In the genomic region with DNA sequence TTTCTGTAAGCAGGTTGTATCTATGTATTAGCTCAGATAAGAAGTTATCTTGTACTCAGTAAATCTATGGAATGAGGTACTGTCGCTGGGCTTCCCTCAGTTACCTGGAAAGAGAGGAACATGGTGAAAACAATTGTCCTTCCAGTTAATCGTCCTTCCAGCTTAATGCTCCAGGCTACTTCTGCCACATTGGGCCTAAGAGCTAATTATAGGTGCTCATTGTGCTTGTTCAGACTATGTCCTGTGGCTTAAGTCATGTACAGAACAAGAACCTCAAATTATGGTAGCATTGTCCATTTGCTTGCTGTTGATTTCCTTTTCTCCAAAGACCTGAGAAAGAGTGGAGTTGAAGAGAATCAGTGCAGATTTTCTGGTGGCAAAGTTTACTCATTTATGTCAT, we compare ENCODE assay signal across 26 cellular contexts.
"Had no signal": no experiment of that assay in that cellular context is flagged by ENCODE, and none has a peak within 500 bp of the region (broad histone marks: within the 10 kb centered on the region; RNA-seq: fewer than 3 reads in every experiment).

No MANE protein-coding gene starts in this region.

- H3K27ac ChIP-seq: colonic mucosa, epithelial cell of prostate, esophagus squamous epithelium, gastrocnemius medialis, left ventricle myocardium inferior, lower lobe of right lung had no signal

- H3K27me3 Mint-ChIP-seq: dendritic cell treated with granulocyte-macrophage colony-stimulating factor and Interleukin-4, amounts not matched to agents 40 ng/mL and 50 ng/mL, for 4 days; effector memory CD8-positive, alpha-beta T cell; memory B cell; naive thymus-derived CD4-positive, alpha-beta T cell had no signal

- H3K9me3 ChIP-seq: colonic mucosa, esophagus squamous epithelium, gastrocnemius medialis, left ventricle myocardium inferior, lower lobe of right lung had no signal

- H3K9me3 Mint-ChIP-seq: dendritic cell treated with granulocyte-macrophage colony-stimulating factor and Interleukin-4, amounts not matched to agents 40 ng/mL and 50 ng/mL, for 4 days; endodermal cell had no signal

- H3K36me3 Mint-ChIP-seq: memory B cell; naive thymus-derived CD4-positive, alpha-beta T cell had no signal

- H3K4me3 Mint-ChIP-seq: dendritic cell treated with granulocyte-macrophage colony-stimulating factor and Interleukin-4, amounts not matched to agents 40 ng/mL and 50 ng/mL, for 4 days; effector memory CD8-positive, alpha-beta T cell; endodermal cell; memory B cell; naive thymus-derived CD4-positive, alpha-beta T cell had no signal

- ATAC-seq: effector memory CD8-positive, alpha-beta T cell; esophagus mucosa; gastrocnemius medialis; left colon; left lobe of liver; lower lobe of right lung; naive thymus-derived CD4-positive, alpha-beta T cell had no signal

- H3K27me3 ChIP-seq: colonic mucosa, esophagus squamous epithelium, gastrocnemius medialis had no signal

- H3K4me1 Mint-ChIP-seq: memory B cell; naive thymus-derived CD4-positive, alpha-beta T cell had no signal

- H3K4me1 ChIP-seq: colonic mucosa, gastrocnemius medialis, lower lobe of right lung had no signal

- H3K4me3 ChIP-seq: colonic mucosa, esophagus squamous epithelium, gastrocnemius medialis, left ventricle myocardium inferior, lower lobe of right lung had no signal

- H3K27ac Mint-ChIP-seq: dendritic cell treated with granulocyte-macrophage colony-stimulating factor and Interleukin-4, amounts not matched to agents 40 ng/mL and 50 ng/mL, for 4 days; effector memory CD8-positive, alpha-beta T cell; endodermal cell; memory B cell; naive thymus-derived CD4-positive, alpha-beta T cell had no signal

- H3K36me3 ChIP-seq: colonic mucosa, esophagus squamous epithelium, gastrocnemius medialis, left ventricle myocardium inferior, lower lobe of right lung had no signal

- DNase-seq: colonic mucosa; cortex of kidney; effector CD8-positive, alpha-beta T cell; effector memory CD8-positive, alpha-beta T cell; endodermal cell; erythroblast; esophagus squamous epithelium; foreskin fibroblast; foreskin melanocyte; gastrocnemius medialis; glutamatergic neuron; head of caudate nucleus; hippocampal formation; kidney; kidney glomerular epithelial cell; left colon; left ventricle myocardium inferior; lower lobe of right lung; mesendoderm; midbrain; naive thymus-derived CD4-positive, alpha-beta T cell had no signal
